Comparison of ENCODE assay signal across 26 cellular contexts in the genomic region with DNA sequence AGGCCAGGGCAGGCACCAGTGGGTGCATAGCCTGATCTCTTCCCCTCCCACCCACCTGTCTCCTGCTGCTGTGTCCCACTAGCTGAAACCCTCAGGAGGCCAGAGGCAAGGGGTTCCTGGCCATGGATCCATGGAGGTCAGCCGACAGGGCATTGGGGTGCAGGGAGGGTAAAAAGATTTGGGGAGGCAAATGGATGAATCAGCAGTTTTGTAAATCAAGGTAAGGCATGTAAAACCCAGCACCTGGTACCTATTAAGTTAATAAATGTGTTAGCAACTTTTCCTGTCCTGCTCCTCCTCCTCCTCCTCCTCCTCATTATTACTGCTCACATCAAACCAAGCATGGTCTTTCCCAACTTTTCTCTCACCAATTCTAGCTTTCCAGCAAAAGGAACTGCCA.
"Had no signal": no experiment of that assay in that cellular context is flagged by ENCODE, and none has a peak within 500 bp of the region (broad histone marks: within the 10 kb centered on the region; RNA-seq: fewer than 3 reads in every experiment).

No MANE protein-coding gene starts in this region.

- H3K27me3 ChIP-seq: colonic mucosa, esophagus squamous epithelium, gastrocnemius medialis, left lung had no signal

- H3K4me1 ChIP-seq: colonic mucosa, esophagus squamous epithelium, gastrocnemius medialis, left lung, lower lobe of right lung had no signal

- H3K36me3 ChIP-seq: colonic mucosa, esophagus squamous epithelium, gastrocnemius medialis, heart right ventricle, left lung, lower lobe of right lung had no signal

- H3K9me3 ChIP-seq: colonic mucosa, esophagus squamous epithelium, gastrocnemius medialis, left lung, lower lobe of right lung, mucosa of descending colon had no signal

- H3K4me3 ChIP-seq: colonic mucosa, dorsolateral prefrontal cortex, esophagus squamous epithelium, gastrocnemius medialis, heart right ventricle, left lung, lower lobe of right lung, mucosa of descending colon had no signal

- ATAC-seq: esophagus mucosa, gastrocnemius medialis, heart right ventricle, left cardiac atrium, left ventricle myocardium superior, lower lobe of right lung, mucosa of descending colon had no signal

- FAIRE-seq: endometrium, islet of Langerhans, keratinocyte had no signal

- H3K27ac ChIP-seq: colonic mucosa, dorsolateral prefrontal cortex, epithelial cell of prostate, esophagus squamous epithelium, gastrocnemius medialis, heart right ventricle, left lung, lower lobe of right lung had no signal

- DNase-seq: colonic mucosa; dermis blood vessel endothelial cell; dorsolateral prefrontal cortex; effector CD4-positive, alpha-beta T cell; effector memory CD4-positive, alpha-beta T cell; erythroblast; esophagus squamous epithelium; foreskin fibroblast; foreskin melanocyte; gastrocnemius medialis; glutamatergic neuron; head of caudate nucleus; heart right ventricle; hippocampal formation; left cardiac atrium; left lung; left ventricle myocardium superior; lower lobe of right lung; mesenchymal stem cell; mucosa of descending colon; naive B cell had no signal
